1 cellular context compared by ENCODE assay signal in genomic region chr6:167409078-167409477, GRCh38.
TF ChIP-seq lines count a peak whose summit lies in the region.

No MANE protein-coding gene starts in this region.

TF ChIP-seq in H1, 55 proteins besides CTCF, POLR2A, EP300 and RAD21 (continued from another document):
- TF ChIP-seq JUN (IDR thresholded peaks at IDR 0.05; ENCODE audit: low read depth, low read length) (no peak), HDAC2 (IDR thresholded peaks at IDR 0.05; ENCODE audit: borderline replicate concordance in 1 of 2, low read depth in 2 of 2, low read length in 2 of 2) (no peak)
